In the genomic region with DNA sequence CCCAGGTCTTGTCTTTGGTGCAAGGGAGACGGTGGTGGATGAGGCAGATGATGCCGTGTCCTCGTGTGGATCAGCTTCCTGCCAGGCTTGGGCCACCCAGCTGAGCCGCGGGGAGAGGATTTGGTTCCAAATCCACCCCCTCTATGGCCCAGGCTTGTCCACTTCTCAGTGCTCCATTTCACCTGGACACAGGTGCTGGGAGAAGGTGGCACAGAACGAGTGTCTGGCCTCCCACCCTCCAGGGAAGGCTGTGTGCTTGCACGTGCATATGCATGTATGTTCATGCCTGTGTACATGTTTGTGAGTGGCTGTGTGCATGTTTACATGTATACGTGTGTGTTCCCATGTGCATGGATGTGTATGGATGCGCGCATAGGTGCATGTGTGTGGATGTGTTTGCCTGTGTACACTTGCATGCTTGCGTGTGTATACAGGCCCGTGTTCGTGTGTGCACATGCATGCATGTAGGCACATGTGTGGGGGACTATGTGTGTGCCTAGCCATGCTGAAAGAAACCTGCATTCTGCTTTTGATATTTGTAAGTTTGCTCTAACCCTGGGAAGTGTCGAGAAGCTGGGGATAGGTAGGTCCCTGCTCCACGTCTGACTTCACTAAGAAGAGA, we compare ENCODE assay signal across 24 cellular contexts.
"Had no signal": no experiment of that assay in that cellular context is flagged by ENCODE, and none has a peak within 500 bp of the region (broad histone marks: within the 10 kb centered on the region; RNA-seq: fewer than 3 reads in every experiment).

No MANE protein-coding gene starts in this region.

- H3K9ac ChIP-seq: parathyroid adenoma had no signal

- H3K4me3 ChIP-seq: gastroesophageal sphincter, hepatocyte, right atrium auricular region, testis, transverse colon had no signal

- H3K27me3 ChIP-seq: gastroesophageal sphincter, hepatocyte, right atrium auricular region, testis, transverse colon had no signal

- FAIRE-seq: colon, TTC549 had no signal

- H3K27ac ChIP-seq: gastroesophageal sphincter, hepatocyte, parathyroid adenoma, right atrium auricular region, testis, transverse colon, WERI-Rb-1 had no signal

- H2AFZ ChIP-seq: hepatocyte, parathyroid adenoma had no signal

- DNase-seq: activated CD4-positive, alpha-beta memory T cell treated with anti-CD3 and anti-CD28 coated beads, Interleukin-2, amount 10 ng/mL, durations not matched to agents 7 days and 5 days; activated CD4-positive, alpha-beta T cell treated with anti-CD3 and anti-CD28 coated beads, Interleukin-2, amount 10 ng/mL, durations not matched to agents 24 days and 14 days; activated CD4-positive, CD25-positive, alpha-beta regulatory T cell treated with anti-CD3 and anti-CD28 coated beads, Interleukin-2, amount 50 U/mL, for 72 hours; activated naive CD4-positive, alpha-beta T cell treated with anti-CD3 and anti-CD28 coated beads for 36 hours; activated T-cell treated with anti-CD3 and anti-CD28 coated beads, Interleukin-2, amount 50 U/mL, for 48 hours; amniotic stem cell; effector CD8-positive, alpha-beta T cell; erythroblast; islet precursor cell; left cardiac atrium; left ventricle myocardium superior; midbrain; naive thymus-derived CD4-positive, alpha-beta T cell; nucleus accumbens; stimulated activated naive CD4-positive, alpha-beta T cell treated with Interleukin-2 at 50 U/mL for 16 hours; testis; transverse colon; WERI-Rb-1 had no signal

- H3K36me3 ChIP-seq: gastroesophageal sphincter, right atrium auricular region, transverse colon, WERI-Rb-1 had no signal

- H3K9me3 ChIP-seq: gastroesophageal sphincter, right atrium auricular region, testis, transverse colon had no signal

- ATAC-seq: gastroesophageal sphincter; left cardiac atrium; left ventricle myocardium superior; naive thymus-derived CD4-positive, alpha-beta T cell had no signal

- H3K4me1 ChIP-seq: parathyroid adenoma, right atrium auricular region, testis had no signal

- H3K4me2 ChIP-seq: hepatocyte had no signal

- H3K79me2 ChIP-seq: hepatocyte, parathyroid adenoma had no signal
